ENCODE assay signal across 8 cellular contexts in the genomic region with DNA sequence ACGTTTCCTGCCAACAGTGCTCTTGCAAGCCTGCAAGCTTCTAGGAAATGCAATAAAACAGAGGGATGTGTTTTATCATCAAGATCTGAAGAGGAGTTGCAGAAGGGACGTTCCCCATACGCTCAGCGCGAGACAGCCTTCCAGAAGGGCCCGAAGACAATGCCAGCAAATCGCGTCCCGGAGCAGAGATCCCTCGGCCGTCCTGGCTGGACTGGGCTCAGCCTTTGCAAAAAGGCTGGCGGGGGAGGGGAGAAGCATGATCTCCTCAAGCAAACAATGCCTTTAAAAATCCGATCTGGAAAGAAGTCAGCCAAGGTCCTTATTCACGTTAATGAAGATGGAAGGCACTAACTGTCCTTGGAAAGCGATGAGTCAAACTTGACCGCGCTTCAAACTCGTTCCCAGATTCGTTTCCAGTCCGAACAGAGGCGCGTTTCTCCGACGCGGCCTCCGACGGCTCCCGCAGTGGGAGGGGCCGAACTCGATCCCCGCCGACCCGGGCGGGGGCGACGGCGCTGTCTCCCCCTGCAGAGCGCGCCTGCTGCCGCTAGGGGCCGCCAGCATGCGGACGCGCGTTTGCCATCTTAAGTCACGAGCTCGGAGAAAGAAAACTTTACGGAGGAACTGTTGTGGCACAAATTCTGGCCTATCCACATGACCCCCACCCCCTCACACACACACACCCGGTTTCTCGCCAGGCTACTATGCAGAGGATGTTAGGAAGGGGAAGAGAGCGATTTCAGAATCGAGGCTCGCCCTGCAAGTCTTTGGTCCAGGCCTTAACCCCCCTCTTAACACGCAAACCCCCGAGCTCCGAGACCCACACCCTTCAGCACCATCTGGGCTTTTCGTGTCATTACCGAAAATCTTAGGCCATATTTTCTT. TPM values are rescaled to one million over a fixed set of nuclear protein-coding genes. Genes with fewer than 3 reads are reported as not detected.
A peak's percentile ranks its signal among the peaks of the same experiment; 100 is the strongest.
DNase-seq lines count a peak whose midpoint lies in the region; ATAC-seq, FAIRE-seq and TF ChIP-seq lines count a peak whose summit lies in the region.

No MANE protein-coding gene starts in this region.

- H3K36me3 Mint-ChIP-seq in CD14-positive monocyte, result peaks cover 33 to 34% of the 10 kb centered on the region in 2 donors

- peak overlapping the region; percentile 99 to 100 (median 100) for H3K9ac ChIP-seq in skeletal muscle tissue (ENCODE audit: low read depth in 1 of 3, low read length in 3 of 3)

- H3K4me3 ChIP-seq in WERI-Rb-1 (ENCODE audit: low read depth, low read length), result peak overlapping the region; percentile 62
- H3K4me3 ChIP-seq in bronchial epithelial cell (ENCODE audit: low read depth, low read length), result peak overlapping the region; percentile 46
- H3K4me3 ChIP-seq in skeletal muscle tissue (ENCODE audit: low read length in 3 of 3), result peak overlapping the region; percentile 94 to 97 (median 95)

- H3K27ac Mint-ChIP-seq in CD14-positive monocyte, result peak overlapping the region; percentile 99 to 100 (median 100)

- FAIRE-seq in bronchial epithelial cell (lab: Jason Lieb, UNC), result no peak

- peaks cover 47 to 62% (median 53%) of the 10 kb centered on the region in 3 donors for H3K4me1 ChIP-seq in skeletal muscle tissue (ENCODE audit: control insufficient read depth in 3 of 3, insufficient read depth in 3 of 3, low read length in 3 of 3)

- intact Hi-C loops in CD14-positive monocyte (cut with micrococcal nuclease), result loop anchor here (2.0 to 10.0 kb wide), 15 partner anchors 177 to 1407 kb away; a partner anchor contains a TSS

- H3K9me3 ChIP-seq in WERI-Rb-1 (ENCODE audit: severe bottlenecking) (no peaks in the 10 kb centered on the region), skeletal muscle tissue (ENCODE audit: control insufficient read depth in 3 of 3, low read length in 3 of 3) (no peaks in the 10 kb centered on the region)

- peak overlapping the region; percentile 95 to 100 for H3K4me3 Mint-ChIP-seq in CD14-positive monocyte

- ATAC-seq in GM19452 (IDR thresholded peaks at IDR 0.05; ENCODE audit: unreplicated experiment) (peak; percentile 45), HG03342 (IDR thresholded peaks at IDR 0.05; ENCODE audit: unreplicated experiment) (no peak)

- peak; percentile 80 for TF ChIP-seq CTCF in CD14-positive monocyte (IDR thresholded peaks at IDR 0.05)
- TF ChIP-seq CTCF in WERI-Rb-1 (IDR thresholded peaks at IDR 0.05; ENCODE audit: low read depth, low read length), result peak; percentile 93
- TF ChIP-seq CTCF in bronchial epithelial cell (IDR thresholded peaks at IDR 0.05; ENCODE audit: insufficient read depth, low read length, severe bottlenecking), result peak; percentile 97

- H3K4me1 Mint-ChIP-seq in CD14-positive monocyte, result peaks cover 45% of the 10 kb centered on the region

- H3K9me3 Mint-ChIP-seq in CD14-positive monocyte, result peaks cover 0 to 3% (median 1%) of the 10 kb centered on the region in 7 donors

- H3K36me3 ChIP-seq in WERI-Rb-1 (no peaks in the 10 kb centered on the region), bronchial epithelial cell (ENCODE audit: control insufficient read depth, insufficient read depth, low read length) (no peaks in the 10 kb centered on the region), skeletal muscle tissue (ENCODE audit: control insufficient read depth in 3 of 3, insufficient read depth in 3 of 3, low read length in 3 of 3) (peaks cover under 1 to 3% (median under 1%) of the 10 kb centered on the region in 3 donors)

- H3K27me3 ChIP-seq in WERI-Rb-1 (ENCODE audit: insufficient read depth, low read depth, severe bottlenecking), result peaks cover 48% of the 10 kb centered on the region
- no peaks in the 10 kb centered on the region for H3K27me3 ChIP-seq in bronchial epithelial cell (ENCODE audit: control insufficient read depth, insufficient read depth, low read length)
- H3K27me3 ChIP-seq in skeletal muscle tissue (ENCODE audit: control insufficient read depth in 3 of 3, insufficient read depth in 3 of 3, low read length in 3 of 3), result no peaks in the 10 kb centered on the region

- H3K27me3 Mint-ChIP-seq in CD14-positive monocyte (ENCODE audit: low read depth in 3 of 3), result peaks cover 0 to 9% (median 3%) of the 10 kb centered on the region in 3 donors

- H3K27ac ChIP-seq in WERI-Rb-1 (no peak overlapping the region; the same call in 1 of the 2 replicates), skeletal muscle tissue (ENCODE audit: low read depth, low read length) (peak overlapping the region; percentile 100)

- DNase-seq in CD14-positive monocyte (ENCODE audit: low spot score) (peak; percentile 92), NAMALWA (ENCODE audit: low spot score) (peak; percentile 86), WERI-Rb-1 (peak; percentile 65), bronchial epithelial cell (ENCODE audit: low read depth) (peak; percentile 55), iPS-NIHi7 (ENCODE audit: extremely low spot score) (peak; percentile 64)

RNA-seq across cellular contexts. Expression of a gene that starts 5.5 kb away (rescaled TPM):
- 10 to 100 TPM; 33.2 to 34.9 TPM for polyA plus RNA-seq in CD14-positive monocyte
- total RNA-seq in bronchial epithelial cell (6.8 and 9.0 TPM in 2 replicates), skeletal muscle tissue (7.8 TPM)

RNA-seq across cellular contexts. Expression of a gene that starts 37.4 kb away (rescaled TPM):
- not detected for polyA plus RNA-seq in CD14-positive monocyte
- total RNA-seq in bronchial epithelial cell, result not detected in 2 replicates
- not detected for total RNA-seq in skeletal muscle tissue
